Comparison of ENCODE assay signal across 8 cellular contexts in genomic region chr2:86193901-86194567, GRCh38. TPM values are rescaled to one million over a fixed set of nuclear protein-coding genes. Genes with fewer than 3 reads are reported as not detected.
DNase-seq lines count a peak whose midpoint lies in the region; ATAC-seq and TF ChIP-seq lines count a peak whose summit lies in the region.

No MANE protein-coding gene starts in this region.

- H3K4me3 Mint-ChIP-seq in T-cell = peak overlapping the region; percentile 90 to 96 (median 91)

- peaks cover 59 to 68% (median 60%) of the 10 kb centered on the region in 3 donors for H3K4me1 Mint-ChIP-seq in T-cell

- TF ChIP-seq CTCF in gastroesophageal sphincter (IDR thresholded peaks at IDR 0.05) = no peak
- no peak for TF ChIP-seq CTCF in smooth muscle cell (IDR thresholded peaks at IDR 0.05; ENCODE audit: borderline replicate concordance, insufficient read depth, poor library complexity, severe bottlenecking)

- no peak for TF ChIP-seq EP300 in gastroesophageal sphincter (IDR thresholded peaks at IDR 0.05)

- H3K4me1 ChIP-seq in gastroesophageal sphincter = peaks cover 7 to 77% (median 25%) of the 10 kb centered on the region in 3 donors
- H3K4me1 ChIP-seq in smooth muscle cell (ENCODE audit: low read depth) = peaks cover 11% of the 10 kb centered on the region

- H3K9ac ChIP-seq in smooth muscle cell (ENCODE audit: low read depth) = peak overlapping the region; percentile 55

- no peaks in the 10 kb centered on the region for H3K27me3 Mint-ChIP-seq in T-cell

- peaks cover 0 to 3% of the 10 kb centered on the region in 2 donors for H3K36me3 ChIP-seq in gastroesophageal sphincter
- H3K36me3 ChIP-seq in smooth muscle cell (ENCODE audit: low read depth) = no peaks in the 10 kb centered on the region

- no peak overlapping the region for H2AFZ ChIP-seq in smooth muscle cell (ENCODE audit: low read depth)

- ATAC-seq in T-cell (replicated peaks in 1 of 4) = no peak
- ATAC-seq in gastroesophageal sphincter = no peak
- ATAC-seq in HG02885 (IDR thresholded peaks at IDR 0.05; ENCODE audit: poor library complexity, unreplicated experiment) = no peak
- no peak for ATAC-seq in GM18861 (IDR thresholded peaks at IDR 0.05; ENCODE audit: unreplicated experiment)

- H3K4me2 ChIP-seq in smooth muscle cell = peak overlapping the region; percentile 96

- H3F3A ChIP-seq in smooth muscle cell (ENCODE audit: low read depth) = peaks cover 13% of the 10 kb centered on the region

- H3K27ac ChIP-seq in gastroesophageal sphincter (peak overlapping the region; percentile 87 to 100 (median 100)), smooth muscle cell (ENCODE audit: low read depth) (peak overlapping the region; percentile 96)

- no peaks in the 10 kb centered on the region for H3K9me3 Mint-ChIP-seq in T-cell

- peak overlapping the region; percentile 93 to 95 for H3K27ac Mint-ChIP-seq in T-cell

- H3K27me3 ChIP-seq in gastroesophageal sphincter (no peaks in the 10 kb centered on the region), smooth muscle cell (ENCODE audit: low read depth) (no peaks in the 10 kb centered on the region)

- peak; percentile 4 to 5 for DNase-seq in NCI-H2081 (lab: John Stamatoyannopoulos, UW)
- DNase-seq in NCI-H2081 treated with DMSO at 0.1 percent for 48 hours (lab: John Stamatoyannopoulos, UW) = no peak
- no peak for DNase-seq in T-cell
- no peak for DNase-seq in smooth muscle cell (lab: John Stamatoyannopoulos, UW; ENCODE audit: unreplicated experiment)
- DNase-seq in middle frontal gyrus (ENCODE audit: extremely low spot score, low spot score) = no peak

- peak overlapping the region; percentile 50 to 95 for H3K4me3 ChIP-seq in gastroesophageal sphincter
- H3K4me3 ChIP-seq in smooth muscle cell = peak overlapping the region; percentile 93

- 56 to 61% methylated on average over 5 to 7 of the region's 7 CpGs for WGBS in gastroesophageal sphincter (ENCODE audit: low coverage in 1 of 2), 2 donors
- 76% methylated on average over 7 of the region's 7 CpGs for WGBS in smooth muscle cell (ENCODE audit: low lambda C conversion rate)

- H3K9me3 ChIP-seq in gastroesophageal sphincter (no peaks in the 10 kb centered on the region), smooth muscle cell (replicated peaks; ENCODE audit: low read depth) (no peaks in the 10 kb centered on the region)

- peaks cover 15% of the 10 kb centered on the region for H3K36me3 Mint-ChIP-seq in T-cell

- POLR2A ChIA-PET in T-cell (lab: Charles Lee) = interaction anchor here in 1 of 2 donors (0.5 kb wide), 1 partner anchor 9 kb away, joined by 3 read pairs; no protein-coding TSS in a partner anchor

- H3K79me2 ChIP-seq in smooth muscle cell (ENCODE audit: low read depth) = peaks cover 61% of the 10 kb centered on the region

- H4K20me1 ChIP-seq in smooth muscle cell (ENCODE audit: low read depth) = peaks cover 56% of the 10 kb centered on the region

- no peak for TF ChIP-seq POLR2A in gastroesophageal sphincter (IDR thresholded peaks at IDR 0.05)

- CTCF ChIA-PET in T-cell (lab: Charles Lee) = interaction anchor here in 1 of 2 donors (2.5 kb wide), 1 partner anchor 9 kb away, joined by 14 read pairs; no protein-coding TSS in a partner anchor

RNA-seq across cellular contexts. Expression of gene IMMT, which starts 1.2 kb away (rescaled TPM):
- total RNA-seq in T-cell = 10 to 100 TPM; 71.0 to 93.5 (median 75.2) TPM
- total RNA-seq in gastroesophageal sphincter = 10 to 100 TPM; 57.3 to 72.3 (median 63.1) TPM
- 66.4 and 71.1 TPM in 2 replicates for total RNA-seq in smooth muscle cell
- polyA plus RNA-seq in smooth muscle cell = 74.5 and 77.2 TPM in 2 replicates

RNA-seq across cellular contexts. Expression of gene MRPL35, which starts 5.2 kb away (rescaled TPM):
- total RNA-seq in T-cell = 10 to 100 TPM in 4 of 5 donors, 1 to 10 TPM in 1; 6.4 to 25.9 (median 21.8) TPM
- 10 to 100 TPM; 21.7 to 36.4 (median 30.6) TPM for total RNA-seq in gastroesophageal sphincter
- 37.6 and 49.0 TPM in 2 replicates for total RNA-seq in smooth muscle cell
- 27.9 and 31.9 TPM in 2 replicates for polyA plus RNA-seq in smooth muscle cell

Comparison
In these comparisons a context has a peak if more than half of its experiments do, and no peak if none do; other contexts are left out.
1. DNase-seq: peak in NCI-H2081 (2 of 2); none in NCI-H2081 treated with DMSO at 0.1 percent for 48 hours (single experiment), T-cell (0 of 34), smooth muscle cell (single experiment) and middle frontal gyrus (single experiment).